In genomic region chr9:105083246-105083645, GRCh38 we compare ENCODE assay signal across 26 cellular contexts.
"Had no signal": no experiment of that assay in that cellular context is flagged by ENCODE, and none has a peak within 500 bp of the region (broad histone marks: within the 10 kb centered on the region; RNA-seq: fewer than 3 reads in every experiment).

No MANE protein-coding gene starts in this region.

- H3K79me2 ChIP-seq: parathyroid adenoma had no signal

- H3K27ac ChIP-seq: dorsolateral prefrontal cortex, esophagus muscularis mucosa, gastrocnemius medialis, parathyroid adenoma, psoas muscle, testis, tibial nerve, upper lobe of right lung, vagina had no signal

- ATAC-seq: gastrocnemius medialis; left colon; left ventricle myocardium superior; psoas muscle; sciatic nerve; stimulated activated naive B cell treated with anti-CD40 and anti-IgM and Interleukin-4, amounts not matched to agents 10 μg/mL and 1 μg/mL and 100 μg/mL, for 72 hours; stimulated activated naive CD8-positive, alpha-beta T cell treated with anti-CD3 and anti-CD28 coated beads, Interleukin-15, amount 100 ng/mL, for 72 hours; upper lobe of right lung had no signal

- H3K9me3 ChIP-seq: esophagus muscularis mucosa, gastrocnemius medialis, psoas muscle, testis, tibial nerve, upper lobe of right lung, vagina had no signal

- H3K27me3 Mint-ChIP-seq: naive B cell; stimulated activated naive B cell treated with anti-CD40 and anti-IgM and Interleukin-4, amounts not matched to agents 10 μg/mL and 1 μg/mL and 100 μg/mL, for 72 hours; stimulated activated naive CD8-positive, alpha-beta T cell treated with anti-CD3 and anti-CD28 coated beads, Interleukin-15, amount 100 ng/mL, for 72 hours had no signal

- H3K4me1 ChIP-seq: parathyroid adenoma, testis, tibial nerve, upper lobe of right lung, vagina had no signal

- H2AFZ ChIP-seq: parathyroid adenoma had no signal

- H3K36me3 Mint-ChIP-seq: naive B cell; stimulated activated naive B cell treated with anti-CD40 and anti-IgM and Interleukin-4, amounts not matched to agents 10 μg/mL and 1 μg/mL and 100 μg/mL, for 72 hours had no signal

- H3K9ac ChIP-seq: parathyroid adenoma had no signal

- FAIRE-seq: endometrium, kidney had no signal

- H3K36me3 ChIP-seq: esophagus muscularis mucosa, gastrocnemius medialis, tibial nerve, upper lobe of right lung, vagina had no signal

- H3K27me3 ChIP-seq: dorsolateral prefrontal cortex, esophagus muscularis mucosa, gastrocnemius medialis, testis, tibial nerve, upper lobe of right lung, vagina had no signal

- H3K4me1 Mint-ChIP-seq: naive B cell; nephron; stimulated activated naive CD8-positive, alpha-beta T cell treated with anti-CD3 and anti-CD28 coated beads, Interleukin-15, amount 100 ng/mL, for 72 hours had no signal

- DNase-seq: cortex of kidney; dorsolateral prefrontal cortex; effector CD8-positive, alpha-beta T cell; gastrocnemius medialis; glutamatergic neuron; kidney; left colon; left ventricle myocardium superior; mesenchymal stem cell; naive B cell; psoas muscle; retina; stimulated activated CD4-positive, alpha-beta T cell treated with anti-CD3 and anti-CD28 coated beads, Interleukin-2, amount 100 ng/mL, for 24 hours; stimulated activated CD4-positive, alpha-beta T cell treated with anti-CD3 and anti-CD28 coated beads, Interleukin-4, amount 100 ng/mL, for 4 hours; stimulated activated naive B cell treated with anti-CD40 and anti-IgM and Interleukin-4, amounts not matched to agents 10 μg/mL and 1 μg/mL and 100 μg/mL, for 72 hours; stimulated activated naive CD8-positive, alpha-beta T cell treated with anti-CD3 and anti-CD28 coated beads, Interleukin-15, amount 100 ng/mL, for 72 hours; testis; upper lobe of right lung had no signal

- H3K4me3 ChIP-seq: dorsolateral prefrontal cortex, esophagus muscularis mucosa, gastrocnemius medialis, lung, psoas muscle, testis, tibial nerve, upper lobe of right lung, vagina had no signal

- H3K27ac Mint-ChIP-seq: naive B cell; nephron; stimulated activated naive B cell treated with anti-CD40 and anti-IgM and Interleukin-4, amounts not matched to agents 10 μg/mL and 1 μg/mL and 100 μg/mL, for 72 hours; stimulated activated naive CD8-positive, alpha-beta T cell treated with anti-CD3 and anti-CD28 coated beads, Interleukin-15, amount 100 ng/mL, for 72 hours had no signal

- H3K4me3 Mint-ChIP-seq: naive B cell; nephron; stimulated activated naive B cell treated with anti-CD40 and anti-IgM and Interleukin-4, amounts not matched to agents 10 μg/mL and 1 μg/mL and 100 μg/mL, for 72 hours; stimulated activated naive CD8-positive, alpha-beta T cell treated with anti-CD3 and anti-CD28 coated beads, Interleukin-15, amount 100 ng/mL, for 72 hours had no signal
